ENCODE assay signal across 30 cellular contexts in genomic region chr18:78364123-78364522, GRCh38.
"Had no signal": no experiment of that assay in that cellular context is flagged by ENCODE, and none has a peak within 500 bp of the region (broad histone marks: within the 10 kb centered on the region; RNA-seq: fewer than 3 reads in every experiment).

No MANE protein-coding gene starts in this region.

- H3K9me3 ChIP-seq: adrenal gland, ascending aorta, body of pancreas had no signal

- H3K4me3 ChIP-seq: adrenal gland, ascending aorta, body of pancreas, breast epithelium, cardiac muscle cell had no signal

- H3K27me3 ChIP-seq: adrenal gland, ascending aorta, body of pancreas, brain microvascular endothelial cell, breast epithelium, cardiac muscle cell had no signal

- H3K36me3 ChIP-seq: adrenal gland, ascending aorta, brain microvascular endothelial cell, breast epithelium, cardiac muscle cell had no signal

- DNase-seq: activated effector memory CD4-positive, alpha-beta T cell treated with anti-CD3 and anti-CD28 coated beads, Interleukin-2, amount 50 U/mL, for 16 hours; activated effector memory CD4-positive, alpha-beta T cell treated with Interleukin-2 at 50 U/mL for 16 hours; activated gamma-delta T cell; activated gamma-delta T cell treated with Interleukin-2 at 50 U/mL for 16 hours; activated naive CD4-positive, alpha-beta T cell; activated naive CD4-positive, alpha-beta T cell treated with anti-CD3 and anti-CD28 coated beads for 36 hours; activated naive CD4-positive, alpha-beta T cell treated with anti-CD3 and anti-CD28 coated beads, Interleukin-2, amount 10 ng/mL, durations not matched to agents 7 days and 5 days; activated naive CD4-positive, alpha-beta T cell treated with anti-CD3 and anti-CD28 coated beads, Interleukin-2, amount 50 U/mL, for 16 hours; activated naive CD4-positive, alpha-beta T cell treated with Interleukin-2 at 50 U/mL for 16 hours; activated naive CD8-positive, alpha-beta T cell treated with anti-CD3 and anti-CD28 coated beads for 36 hours; activated naive CD8-positive, alpha-beta T cell treated with anti-CD3 and anti-CD28 coated beads, Interleukin-2, amount 10 ng/mL, durations not matched to agents 7 days and 5 days; activated naive CD8-positive, alpha-beta T cell treated with anti-CD3 and anti-CD28 coated beads, Interleukin-2, amount 50 U/mL, for 24 hours; activated T-cell treated with anti-CD3 and anti-CD28 coated beads, Interleukin-2, amount 50 U/mL, for 1 hour; activated T-cell treated with anti-CD3 and anti-CD28 coated beads, Interleukin-2, amount 50 U/mL, for 24 hours; activated T-cell treated with anti-CD3 and anti-CD28 coated beads, Interleukin-2, amount 50 U/mL, for 4 hours; activated T-cell treated with anti-CD3 and anti-CD28 coated beads, Interleukin-2, amount 50 U/mL, for 48 hours; activated T-cell treated with anti-CD3 and anti-CD28 coated beads, Interleukin-2, amount 50 U/mL, for 72 hours; adrenal gland; amniotic stem cell; amygdala; anterior cingulate cortex; aorta; body of pancreas; brain microvascular endothelial cell; caudate nucleus; central memory CD4-positive, alpha-beta T cell; cerebellar nuclear complex had no signal

- H3K27ac ChIP-seq: adrenal gland, ascending aorta, body of pancreas, brain microvascular endothelial cell, breast epithelium, cardiac muscle cell had no signal
